37 cellular contexts compared by ENCODE assay signal in the genomic region with DNA sequence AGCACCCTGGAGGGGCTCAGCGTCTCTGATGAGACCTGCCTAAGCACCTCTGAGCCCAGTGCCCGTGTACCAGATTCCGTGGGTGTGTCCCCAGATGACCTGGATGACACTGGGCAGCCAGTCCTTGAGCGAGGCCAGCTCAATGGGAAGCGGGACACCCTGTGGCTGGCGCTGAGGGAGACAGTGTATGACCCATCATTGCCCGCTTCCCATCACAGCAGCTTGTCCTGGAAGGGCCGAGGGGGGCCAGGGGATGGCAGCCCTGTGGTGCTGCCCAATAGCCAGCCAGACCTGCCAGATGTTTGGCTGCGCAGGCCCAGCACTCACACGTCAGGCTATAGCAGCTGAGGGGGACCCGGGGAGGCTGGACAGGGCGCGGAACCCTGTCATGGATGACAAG. TPM values are rescaled to one million over a fixed set of nuclear protein-coding genes. Genes with fewer than 3 reads are reported as not detected.
"Had no signal": no experiment of that assay in that cellular context is flagged by ENCODE, and none has a peak within 500 bp of the region (broad histone marks: within the 10 kb centered on the region; RNA-seq: fewer than 3 reads in every experiment).

No MANE protein-coding gene starts in this region.

- H3K27ac Mint-ChIP-seq: activated CD4-positive, alpha-beta T cell treated with anti-CD3 and anti-CD28 coated beads, Interleukin-2, amount 10 ng/mL, durations not matched to agents 7 days and 5 days; activated CD8-positive, alpha-beta T cell treated with anti-CD3 and anti-CD28 coated beads for 36 hours; activated naive CD8-positive, alpha-beta T cell; activated T-helper 17 cell treated with anti-CD3 and anti-CD28 coated beads, Interleukin-2, amount 50 U/mL, for 72 hours; WTC11 had no signal

- DNase-seq: activated CD4-positive, alpha-beta T cell treated with anti-CD3 and anti-CD28 coated beads for 1 hour; activated CD4-positive, alpha-beta T cell treated with anti-CD3 and anti-CD28 coated beads for 4 hours; activated CD4-positive, alpha-beta T cell treated with anti-CD3 and anti-CD28 coated beads, Interleukin-2, amount 10 ng/mL, durations not matched to agents 7 days and 5 days; activated CD4-positive, alpha-beta T cell treated with anti-CD3 and anti-CD28 coated beads, Interleukin-2, amount 50 U/mL, for 4 hours; activated CD8-positive, alpha-beta memory T cell treated with anti-CD3 and anti-CD28 coated beads for 24 hours; activated CD8-positive, alpha-beta T cell treated with anti-CD3 and anti-CD28 coated beads for 36 hours; activated effector memory CD4-positive, alpha-beta T cell treated with Interleukin-2 at 50 U/mL for 16 hours; activated gamma-delta T cell treated with Interleukin-2 at 50 U/mL for 16 hours; activated naive CD4-positive, alpha-beta T cell treated with anti-CD3 and anti-CD28 coated beads, Interleukin-2, amount 50 U/mL, for 16 hours; activated naive CD4-positive, alpha-beta T cell treated with Interleukin-2 at 50 U/mL for 16 hours; activated T-cell treated with anti-CD3 and anti-CD28 coated beads, Interleukin-2, amount 50 U/mL, for 4 hours; amniotic stem cell; brain microvascular endothelial cell; dermis blood vessel endothelial cell; effector CD4-positive, alpha-beta T cell; effector memory CD8-positive, alpha-beta T cell; esophagus squamous epithelium; foreskin melanocyte; heart right ventricle; T-helper 2 cell had no signal

- H3K27me3 Mint-ChIP-seq: activated CD8-positive, alpha-beta T cell treated with anti-CD3 and anti-CD28 coated beads for 36 hours; activated naive CD8-positive, alpha-beta T cell; activated T-helper 17 cell treated with anti-CD3 and anti-CD28 coated beads, Interleukin-2, amount 50 U/mL, for 72 hours; central memory CD8-positive, alpha-beta T cell; effector memory CD8-positive, alpha-beta T cell had no signal

- H3K27me3 ChIP-seq: brain microvascular endothelial cell, gastroesophageal sphincter, heart right ventricle had no signal

- H3K4me3 ChIP-seq: coronary artery, esophagus squamous epithelium, gastroesophageal sphincter, heart right ventricle had no signal

- H3K9me3 ChIP-seq: esophagus squamous epithelium, gastroesophageal sphincter, heart right ventricle had no signal

- ATAC-seq: activated CD8-positive, alpha-beta T cell treated with anti-CD3 and anti-CD28 coated beads for 36 hours; activated T-cell treated with anti-CD3 and anti-CD28 coated beads, Interleukin-2, amount 50 U/mL, for 4 hours; activated T-helper 17 cell treated with anti-CD3 and anti-CD28 coated beads, Interleukin-2, amount 50 U/mL, for 72 hours; effector memory CD8-positive, alpha-beta T cell; gastroesophageal sphincter; heart right ventricle; WTC11 had no signal

- H3K36me3 Mint-ChIP-seq: activated naive CD8-positive, alpha-beta T cell; WTC11 had no signal

- H3K9me3 Mint-ChIP-seq: activated CD4-positive, alpha-beta T cell treated with anti-CD3 and anti-CD28 coated beads, Interleukin-2, amount 10 ng/mL, durations not matched to agents 7 days and 5 days; activated CD8-positive, alpha-beta T cell treated with anti-CD3 and anti-CD28 coated beads for 36 hours; activated T-cell treated with anti-CD3 and anti-CD28 coated beads, Interleukin-2, amount 50 U/mL, for 4 hours; activated T-helper 17 cell treated with anti-CD3 and anti-CD28 coated beads, Interleukin-2, amount 50 U/mL, for 72 hours; central memory CD8-positive, alpha-beta T cell; effector memory CD8-positive, alpha-beta T cell; WTC11 had no signal

- H3K4me3 Mint-ChIP-seq: activated CD4-positive, alpha-beta T cell treated with anti-CD3 and anti-CD28 coated beads, Interleukin-2, amount 10 ng/mL, durations not matched to agents 7 days and 5 days; activated CD8-positive, alpha-beta T cell treated with anti-CD3 and anti-CD28 coated beads for 36 hours; activated naive CD8-positive, alpha-beta T cell; activated T-cell treated with anti-CD3 and anti-CD28 coated beads, Interleukin-2, amount 50 U/mL, for 4 hours; WTC11 had no signal

- H3K27ac ChIP-seq: brain microvascular endothelial cell, coronary artery, epithelial cell of prostate, esophagus squamous epithelium, gastroesophageal sphincter, heart right ventricle, VCaP had no signal

- H3K36me3 ChIP-seq: brain microvascular endothelial cell, esophagus squamous epithelium, gastroesophageal sphincter, heart right ventricle had no signal

RNA-seq across cellular contexts. Expression of a gene that starts 19.1 kb away (rescaled TPM):
- total RNA-seq: activated CD4-positive, alpha-beta T cell treated with anti-CD3 and anti-CD28 coated beads, Interleukin-2, amount 10 ng/mL, durations not matched to agents 7 days and 5 days; activated CD8-positive, alpha-beta T cell treated with anti-CD3 and anti-CD28 coated beads for 36 hours; activated T-helper 17 cell treated with anti-CD3 and anti-CD28 coated beads, Interleukin-2, amount 50 U/mL, for 72 hours; astrocyte; bronchial epithelial cell; cardiac septum; cerebellum; dermis blood vessel endothelial cell; endothelial cell of umbilical vein; esophagus squamous epithelium; fibroblast of lung; fibroblast of villous mesenchyme; gastroesophageal sphincter; glomerular endothelial cell; heart right ventricle; T-helper 1 cell treated with Interleukin-12 subunit alpha and Interleukin-12 subunit beta and Interleukin-4 antibody, amounts not matched to agents 30 ng/mL and 1 ng/mL, for 36 hours; WTC11 had no signal
- polyA plus RNA-seq: endothelial cell of umbilical vein, fibroblast of lung, heart right ventricle had no signal
